Comparison of ENCODE assay signal across 8 cellular contexts in the genomic region with DNA sequence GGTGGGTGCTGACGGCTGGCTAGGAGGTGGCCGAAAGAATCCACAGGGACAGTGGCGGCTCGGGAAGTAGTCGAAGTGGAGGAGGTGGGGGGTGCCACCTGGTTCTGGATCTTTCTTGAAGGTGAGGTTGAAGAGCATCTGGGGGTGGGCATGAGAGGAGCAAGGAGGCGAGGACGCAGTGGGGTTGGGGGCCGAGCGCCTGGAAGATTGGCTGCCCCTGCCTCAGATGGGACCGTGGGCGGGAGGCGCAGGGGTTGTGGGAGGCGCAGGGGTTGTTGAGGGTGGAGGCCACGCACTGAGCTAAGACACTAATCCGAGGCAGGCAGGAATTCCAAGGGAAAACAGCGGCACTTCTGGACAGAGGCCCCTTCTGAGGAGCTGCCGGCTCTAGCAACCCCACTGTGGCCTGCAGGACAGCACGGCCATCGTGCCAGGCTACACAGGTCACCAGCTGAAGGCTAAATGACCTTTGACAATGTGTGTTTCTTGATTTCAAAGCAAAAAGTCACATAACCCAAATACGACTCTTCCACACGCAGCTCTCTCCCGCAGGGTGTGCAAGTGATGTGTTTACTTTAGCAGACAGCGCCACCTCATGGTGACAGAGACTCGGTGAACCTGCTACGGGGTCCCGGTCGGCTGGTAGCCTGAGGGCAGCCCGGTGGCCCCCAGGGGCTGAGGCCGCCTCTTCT. TPM values are rescaled to one million over a fixed set of nuclear protein-coding genes. Genes with fewer than 3 reads are reported as not detected.
A peak's percentile ranks its signal among the peaks of the same experiment; 100 is the strongest.
DNase-seq lines count a peak whose midpoint lies in the region; ATAC-seq and TF ChIP-seq lines count a peak whose summit lies in the region.

No MANE protein-coding gene starts in this region.

- no peaks in the 10 kb centered on the region for H3K27me3 Mint-ChIP-seq in Calu3 (ENCODE audit: unreplicated experiment)

- H3K4me2 ChIP-seq in parathyroid adenoma (ENCODE audit: low read length), result no peak overlapping the region

- no peaks in the 10 kb centered on the region for H3K4me1 ChIP-seq in parathyroid adenoma
- peaks cover 0 to 16% (median 6%) of the 10 kb centered on the region in 4 donors for H3K4me1 ChIP-seq in tibial nerve

- intact Hi-C loops in Calu3 (cut with micrococcal nuclease; ENCODE audit: unreplicated experiment), result no loop called here

- BruUV-seq in Calu3 (replicated peaks; lab: Mats Ljungman, UMichigan), result no TSS peak

- H3K36me3 ChIP-seq in parathyroid adenoma (ENCODE audit: control insufficient read depth, insufficient read depth, low read length), result no peaks in the 10 kb centered on the region
- peaks cover 0 to 12% (median 0%) of the 10 kb centered on the region in 3 donors for H3K36me3 ChIP-seq in tibial nerve

- WGBS in tibial nerve, 2 donors, result 46 to 48% methylated on average over 25 to 29 of the region's 29 CpGs

- no peaks in the 10 kb centered on the region for H3K27me3 ChIP-seq in parathyroid adenoma (ENCODE audit: control insufficient read depth, insufficient read depth, low read length)
- H3K27me3 ChIP-seq in tibial nerve, result no peaks in the 10 kb centered on the region

- no peak overlapping the region for H3K27ac ChIP-seq in parathyroid adenoma
- H3K27ac ChIP-seq in tibial nerve, result no peak overlapping the region

- no peaks in the 10 kb centered on the region for H3K9me3 Mint-ChIP-seq in Calu3 (ENCODE audit: low read depth, unreplicated experiment)

- H3K4me1 Mint-ChIP-seq in Calu3 (ENCODE audit: low read depth, unreplicated experiment), result no peaks in the 10 kb centered on the region

- H3K4me3 ChIP-seq in parathyroid adenoma (ENCODE audit: low read depth, low read length), result no peak overlapping the region
- H3K4me3 ChIP-seq in tibial nerve, result no peak overlapping the region

- TF ChIP-seq POLR2A in tibial nerve (IDR thresholded peaks at IDR 0.05), result no peak

- H3K27ac Mint-ChIP-seq in Calu3 (ENCODE audit: unreplicated experiment), result no peak overlapping the region

- H3K36me3 Mint-ChIP-seq in Calu3 (ENCODE audit: insufficient read depth, unreplicated experiment), result no peaks in the 10 kb centered on the region

- H3K9me3 ChIP-seq in parathyroid adenoma (ENCODE audit: control insufficient read depth, low read length) (no peaks in the 10 kb centered on the region), tibial nerve (no peaks in the 10 kb centered on the region)

- H3K4me3 Mint-ChIP-seq in Calu3 (ENCODE audit: low read depth, unreplicated experiment), result no peak overlapping the region

- ATAC-seq in HG03025 (IDR thresholded peaks at IDR 0.05; ENCODE audit: low FRiP score, unreplicated experiment), result no peak

- TF ChIP-seq CTCF in Calu3 (IDR thresholded peaks at IDR 0.05; ENCODE audit: unreplicated experiment), result peak; percentile 39
- TF ChIP-seq CTCF in parathyroid adenoma (IDR thresholded peaks at IDR 0.05), result peak; percentile 57
- TF ChIP-seq CTCF in tibial nerve (IDR thresholded peaks at IDR 0.05), result peak; percentile 59 to 87 (median 64)

- DNase-seq in Calu3, result peak; percentile 15
- peak; percentile 17 for DNase-seq in LoVo (ENCODE audit: low spot score)
- peak; percentile 76 for DNase-seq in SHP77 treated with DMSO at 0.1 percent for 48 hours (lab: John Stamatoyannopoulos, UW)
- peak; percentile 62 for DNase-seq in activated gamma-delta T cell treated with anti-CD3 and anti-CD28 coated beads, Interleukin-2, amount 50 U/mL, for 16 hours (ENCODE audit: low read depth)
- DNase-seq in glomerular endothelial cell (ENCODE audit: extremely low read depth, low read depth, low spot score), result peak; percentile 62
- DNase-seq in tibial nerve (ENCODE audit: low spot score in 2 of 2), result peak; percentile 69 to 89

- H3K9ac ChIP-seq in parathyroid adenoma, result no peak overlapping the region

- H3K79me2 ChIP-seq in parathyroid adenoma, result no peaks in the 10 kb centered on the region

- TF ChIP-seq EP300 in tibial nerve (IDR thresholded peaks at IDR 0.05), result no peak

- no peak overlapping the region for H2AFZ ChIP-seq in parathyroid adenoma

- CTCF ChIA-PET in Calu3 (lab: Charles Lee), result interaction anchor here (1.4 kb wide), 1 partner anchor 26 kb away, joined by 4 read pairs; no protein-coding TSS in a partner anchor

RNA-seq across cellular contexts. Expression of a gene that starts 44.1 kb away (rescaled TPM):
- total RNA-seq in Calu3 (2022) (57.0 and 58.4 TPM in 2 replicates), glomerular endothelial cell (49.5 and 76.5 TPM in 2 replicates), tibial nerve (100 to 1,000 TPM in 2 of 4 donors, 10 to 100 TPM in 2; 75.4 to 129 (median 95.6) TPM)

Comparison
In these comparisons a context has a peak if more than half of its experiments do, and no peak if none do; other contexts are left out.
1. DNase-seq: peak in every context shown above with its lines; median percentile 79 in tibial nerve; 76 in SHP77 treated with DMSO at 0.1 percent for 48 hours; 62 in activated gamma-delta T cell treated with anti-CD3 and anti-CD28 coated beads, Interleukin-2, amount 50 U/mL, for 16 hours; 62 in glomerular endothelial cell; 17 in LoVo; 15 in Calu3.